In genomic region chr16:15650019-15650697, GRCh38 we compare ENCODE assay signal across 8 cellular contexts. TPM values are rescaled to one million over a fixed set of nuclear protein-coding genes. Genes with fewer than 3 reads are reported as not detected.
DNase-seq lines count a peak whose midpoint lies in the region; ATAC-seq and TF ChIP-seq lines count a peak whose summit lies in the region.

A gene with protein sequence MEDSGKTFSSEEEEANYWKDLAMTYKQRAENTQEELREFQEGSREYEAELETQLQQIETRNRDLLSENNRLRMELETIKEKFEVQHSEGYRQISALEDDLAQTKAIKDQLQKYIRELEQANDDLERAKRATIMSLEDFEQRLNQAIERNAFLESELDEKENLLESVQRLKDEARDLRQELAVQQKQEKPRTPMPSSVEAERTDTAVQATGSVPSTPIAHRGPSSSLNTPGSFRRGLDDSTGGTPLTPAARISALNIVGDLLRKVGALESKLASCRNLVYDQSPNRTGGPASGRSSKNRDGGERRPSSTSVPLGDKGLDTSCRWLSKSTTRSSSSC (plus strand): TSS chr16:15650245. CDS start chr16:15664779, 14,534 bp downstream.

- peak; percentile 86 for DNase-seq in CD14-positive monocyte (ENCODE audit: low spot score)
- DNase-seq in NCI-H82 treated with DMSO at 0.1 percent for 48 hours (lab: John Stamatoyannopoulos, UW; ENCODE audit: unreplicated experiment), result peak; percentile 71
- DNase-seq in activated CD8-positive, alpha-beta T cell treated with anti-CD3 and anti-CD28 coated beads for 36 hours, result peak; percentile 93
- DNase-seq in lower lobe of right lung, result peak; percentile 95
- peak; percentile 87 for DNase-seq in stimulated activated CD4-positive, alpha-beta T cell treated with anti-CD3 and anti-CD28 coated beads, Interleukin-4, amount 100 ng/mL, for 48 hours (ENCODE audit: low read depth in 2 of 2)

- H3K27ac Mint-ChIP-seq in CD14-positive monocyte, result peak within 1 kb of the TSS; percentile 97 to 100 (median 99)
- H3K27ac Mint-ChIP-seq in activated CD8-positive, alpha-beta T cell treated with anti-CD3 and anti-CD28 coated beads for 36 hours, result peak within 1 kb of the TSS; percentile 99

- TF ChIP-seq CTCF in CD14-positive monocyte (IDR thresholded peaks at IDR 0.05) (no peak), lower lobe of right lung (IDR thresholded peaks at IDR 0.05) (no peak)
- no peak for TF ChIP-seq CTCF in activated CD8-positive, alpha-beta T cell treated with anti-CD3 and anti-CD28 coated beads for 36 hours (IDR thresholded peaks at IDR 0.05)

- peak; percentile 78 for ATAC-seq in GM19328 (IDR thresholded peaks at IDR 0.05; ENCODE audit: unreplicated experiment)
- peak; percentile 76 for ATAC-seq in HG03460 (IDR thresholded peaks at IDR 0.05; ENCODE audit: unreplicated experiment)
- ATAC-seq in activated CD8-positive, alpha-beta T cell treated with anti-CD3 and anti-CD28 coated beads for 36 hours, result peak; percentile 93
- peak; percentile 100 for ATAC-seq in lower lobe of right lung

- peaks cover 0 to 4% (median 0%) of the 10 kb centered on the region in 3 donors for H3K27me3 Mint-ChIP-seq in CD14-positive monocyte (ENCODE audit: low read depth in 3 of 3)
- no peaks in the 10 kb centered on the region for H3K27me3 Mint-ChIP-seq in activated CD8-positive, alpha-beta T cell treated with anti-CD3 and anti-CD28 coated beads for 36 hours

- H3K4me3 ChIP-seq in ectodermal cell (ENCODE audit: insufficient read depth, low read depth, low read length), result peak within 1 kb of the TSS; percentile 87
- peak within 1 kb of the TSS; percentile 97 for H3K4me3 ChIP-seq in lower lobe of right lung

- H3K4me1 Mint-ChIP-seq in CD14-positive monocyte, result peaks cover 24% of the 10 kb centered on the region
- peaks cover 27% of the 10 kb centered on the region for H3K4me1 Mint-ChIP-seq in activated CD8-positive, alpha-beta T cell treated with anti-CD3 and anti-CD28 coated beads for 36 hours (ENCODE audit: low read depth)

- H3K4me3 Mint-ChIP-seq in CD14-positive monocyte, result peak within 1 kb of the TSS; percentile 100
- H3K4me3 Mint-ChIP-seq in activated CD8-positive, alpha-beta T cell treated with anti-CD3 and anti-CD28 coated beads for 36 hours, result peak within 1 kb of the TSS; percentile 100

- H3K36me3 Mint-ChIP-seq in CD14-positive monocyte, result peaks cover 15 to 20% of the 10 kb centered on the region in 2 donors
- H3K36me3 Mint-ChIP-seq in activated CD8-positive, alpha-beta T cell treated with anti-CD3 and anti-CD28 coated beads for 36 hours (ENCODE audit: low read depth), result peaks cover 22% of the 10 kb centered on the region

- 0% methylated on average over 71 of the region's 71 CpGs for WGBS in ectodermal cell, 2 experiments

- peaks cover 4% of the 10 kb centered on the region for H3K4me1 ChIP-seq in ectodermal cell (ENCODE audit: control insufficient read depth, insufficient read depth, low read length)
- peaks cover 30% of the 10 kb centered on the region for H3K4me1 ChIP-seq in lower lobe of right lung

- H3K36me3 ChIP-seq in ectodermal cell (ENCODE audit: control insufficient read depth, insufficient read depth, low read length), result no peaks in the 10 kb centered on the region
- H3K36me3 ChIP-seq in lower lobe of right lung, result no peaks in the 10 kb centered on the region

- H3K27ac ChIP-seq in ectodermal cell (ENCODE audit: insufficient read depth, low read depth, low read length, poor library complexity, severe bottlenecking) (no peak within 1 kb of the TSS), lower lobe of right lung (peak within 1 kb of the TSS; percentile 95)

- H3K9me3 ChIP-seq in ectodermal cell (ENCODE audit: control insufficient read depth, low read length) (no peaks in the 10 kb centered on the region), lower lobe of right lung (no peaks in the 10 kb centered on the region)

- POLR2A ChIA-PET in activated CD8-positive, alpha-beta T cell treated with anti-CD3 and anti-CD28 coated beads for 36 hours (lab: Charles Lee), result interaction anchor here (1.2 to 1.8 kb wide), 4 partner anchors 8 to 60 kb away, joined by 3 to 6 read pairs (median 4); partner anchors contain the start of gene MARF1

- no peaks in the 10 kb centered on the region for H3K9me3 Mint-ChIP-seq in CD14-positive monocyte
- H3K9me3 Mint-ChIP-seq in activated CD8-positive, alpha-beta T cell treated with anti-CD3 and anti-CD28 coated beads for 36 hours, result no peaks in the 10 kb centered on the region

- intact Hi-C loops in CD14-positive monocyte (cut with micrococcal nuclease), result no loop called here
- intact Hi-C loops in activated CD8-positive, alpha-beta T cell treated with anti-CD3 and anti-CD28 coated beads for 36 hours (cut with micrococcal nuclease), result no loop called here
- intact Hi-C loops in lower lobe of right lung (cut with DNase I), result no loop called here

- H3K27me3 ChIP-seq in ectodermal cell (ENCODE audit: control insufficient read depth, insufficient read depth, low read length, poor library complexity, severe bottlenecking) (peaks cover 4% of the 10 kb centered on the region), lower lobe of right lung (ENCODE audit: low read depth) (no peaks in the 10 kb centered on the region)

- CTCF ChIA-PET in activated CD8-positive, alpha-beta T cell treated with anti-CD3 and anti-CD28 coated beads for 36 hours (lab: Charles Lee), result interaction anchor here (1.3 kb wide), 1 partner anchor 15 kb away, joined by 4 read pairs; no protein-coding TSS in a partner anchor

RNA-seq across cellular contexts. Expression of the gene that starts here (rescaled TPM):
- polyA plus RNA-seq in CD14-positive monocyte, result 10 to 100 TPM; 26.0 to 28.0 TPM
- 100 to 1,000 TPM in 1 of 2 experiments, 10 to 100 TPM in 1; 97.6 to 103 TPM for total RNA-seq in activated CD8-positive, alpha-beta T cell treated with anti-CD3 and anti-CD28 coated beads for 36 hours
- polyA plus RNA-seq in ectodermal cell (2013, experiment 1 of 4), result 67.9 TPM
- 65.6 TPM for polyA plus RNA-seq in ectodermal cell (2013, experiment 2 of 4)
- polyA plus RNA-seq in ectodermal cell (2013, experiment 3 of 4), result 69.8 TPM
- 72.9 TPM for polyA plus RNA-seq in ectodermal cell (2013, experiment 4 of 4)
- 35.3 TPM for total RNA-seq in lower lobe of right lung
